22 cellular contexts compared by ENCODE assay signal in the genomic region with DNA sequence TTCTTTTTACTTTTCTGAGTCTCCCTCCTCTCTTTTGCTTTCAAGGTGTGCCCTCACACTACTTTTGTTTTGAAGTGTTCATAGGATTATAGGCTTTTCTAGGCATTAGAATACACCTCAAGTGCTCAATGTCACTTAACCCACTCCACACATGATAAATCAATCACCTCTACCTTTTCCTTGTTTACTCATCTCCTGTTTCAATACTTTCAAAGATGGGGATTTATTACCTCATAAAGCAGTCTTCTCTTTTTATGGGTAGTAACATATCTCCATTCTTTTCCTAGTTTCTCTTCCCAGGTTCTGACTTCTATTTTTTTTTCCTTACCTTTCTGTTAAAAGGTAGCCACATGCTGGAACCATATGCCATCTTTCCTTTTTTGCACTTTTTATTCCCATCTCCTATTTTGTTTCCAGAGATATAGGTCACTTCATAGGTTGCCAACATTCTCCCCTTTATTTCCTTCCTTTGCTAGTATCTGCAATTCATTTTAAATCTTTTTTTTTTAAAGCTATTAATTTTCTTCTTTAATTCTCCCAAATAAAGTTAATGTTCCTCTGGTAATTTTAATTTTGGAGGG.
DNase-seq lines count a peak whose midpoint lies in the region; TF ChIP-seq lines count a peak whose summit lies in the region.
"Had no signal": no experiment of that assay in that cellular context is flagged by ENCODE, and none has a peak within 500 bp of the region (broad histone marks: within the 10 kb centered on the region; RNA-seq: fewer than 3 reads in every experiment).

No MANE protein-coding gene starts in this region.

- no peak overlapping the region for H3K14ac ChIP-seq in mesenchymal stem cell (ENCODE audit: low read length in 2 of 2)

- H3K9ac ChIP-seq in mesenchymal stem cell (ENCODE audit: low read length), result no peak overlapping the region

- BruUV-seq in A673 (replicated peaks; lab: Mats Ljungman, UMichigan), result no TSS peak

- DNase-seq in DMS153 (lab: John Stamatoyannopoulos, UW) (peak; percentile 45), DMS153 treated with DMSO at 0.1 percent for 48 hours (lab: John Stamatoyannopoulos, UW; ENCODE audit: unreplicated experiment) (no peak), NCI-H1417 treated with DMSO at 0.1 percent for 48 hours (lab: John Stamatoyannopoulos, UW) (peak; percentile 37), NCI-H510A treated with DMSO at 0.1 percent for 48 hours (lab: John Stamatoyannopoulos, UW) (peak; percentile 64), mesenchymal stem cell (no peak), A673 (ENCODE audit: low spot score) (no peak), chondrocyte (ENCODE audit: low spot score) (no peak)
- DNase-seq in effector memory CD4-positive, alpha-beta T cell, result no peak
- DNase-seq: COR-L47; DMS 273 treated with DMSO at 0.1 percent for 48 hours; GF-D8; Kasumi-1; MG63; NCI-H1048; NCI-H1930; NCI-H526; NK-92 treated with Interleukin-12 subunit alpha and Interleukin-12 subunit beta, amount 100 ng/mL, for 24 hours; OCI-M1; T-helper 1 cell; T-helper 9 cell had no signal

- no peak overlapping the region for H4K8ac ChIP-seq in mesenchymal stem cell (ENCODE audit: low read length)

- CTCF ChIA-PET in A673 (lab: Charles Lee), result no interaction called here

- H4K91ac ChIP-seq in mesenchymal stem cell (ENCODE audit: low read length), result no peak overlapping the region

- H3K36me3 ChIP-seq in mesenchymal stem cell (ENCODE audit: control insufficient read depth in 1 of 2, insufficient read depth in 2 of 2, low read depth in 1 of 2, low read length in 2 of 2), result no peaks in the 10 kb centered on the region
- no peaks in the 10 kb centered on the region for H3K36me3 ChIP-seq in effector memory CD4-positive, alpha-beta T cell (ENCODE audit: control insufficient read depth, insufficient read depth, low read length)
- H3K36me3 ChIP-seq in A673 (ENCODE audit: insufficient read depth, low read length, poor library complexity, severe bottlenecking), result no peaks in the 10 kb centered on the region
- H3K36me3 ChIP-seq: MG63 had no signal

- POLR2A ChIA-PET in A673 (lab: Charles Lee; ENCODE audit: low non-redundant PET), result no interaction called here

- H3K36me3 Mint-ChIP-seq in chondrocyte (ENCODE audit: low read depth), result no peaks in the 10 kb centered on the region
- H3K36me3 Mint-ChIP-seq: CD14-positive monocyte had no signal

- H3K4me2 ChIP-seq in mesenchymal stem cell (ENCODE audit: low read length, poor library complexity, severe bottlenecking), result no peak overlapping the region

- H2BK15ac ChIP-seq in mesenchymal stem cell (ENCODE audit: low read depth, poor library complexity, severe bottlenecking), result no peak overlapping the region

- H2BK12ac ChIP-seq in mesenchymal stem cell (ENCODE audit: low read length in 2 of 2), result no peak overlapping the region

- H3K4me1 ChIP-seq in mesenchymal stem cell (ENCODE audit: control insufficient read depth, insufficient read depth, low read depth, low read length) (no peaks in the 10 kb centered on the region), A673 (ENCODE audit: insufficient read depth, low read length, poor library complexity, severe bottlenecking) (no peaks in the 10 kb centered on the region)
- H3K4me1 ChIP-seq in effector memory CD4-positive, alpha-beta T cell (ENCODE audit: control insufficient read depth, insufficient read depth, low read length, poor library complexity, severe bottlenecking), result no peaks in the 10 kb centered on the region

- H3K27ac ChIP-seq in mesenchymal stem cell (ENCODE audit: low read length, poor library complexity, severe bottlenecking) (no peak overlapping the region), A673 (ENCODE audit: low read depth, low read length, poor library complexity, severe bottlenecking) (no peak overlapping the region)
- no peak overlapping the region for H3K27ac ChIP-seq in effector memory CD4-positive, alpha-beta T cell (ENCODE audit: insufficient read depth, low read length, poor library complexity, severe bottlenecking)
- H3K27ac ChIP-seq: 22Rv1 had no signal

- H3K27me3 ChIP-seq in mesenchymal stem cell (ENCODE audit: control insufficient read depth in 1 of 2, insufficient read depth in 1 of 2, low read length in 2 of 2) (no peaks in the 10 kb centered on the region), A673 (replicated peaks; ENCODE audit: insufficient read depth, low read depth, low read length, poor library complexity) (peaks cover 56% of the 10 kb centered on the region)
- no peaks in the 10 kb centered on the region for H3K27me3 ChIP-seq in effector memory CD4-positive, alpha-beta T cell (replicated peaks; ENCODE audit: control insufficient read depth, insufficient read depth, low read length, poor library complexity, severe bottlenecking)
- H3K27me3 ChIP-seq: MG63 had no signal

- H3K9me3 Mint-ChIP-seq in chondrocyte (ENCODE audit: low read depth), result peaks cover 2% of the 10 kb centered on the region

- H2AFZ ChIP-seq in mesenchymal stem cell (ENCODE audit: low read depth, low read length), result no peak overlapping the region

- no peak overlapping the region for H2AK5ac ChIP-seq in mesenchymal stem cell (ENCODE audit: low read length, severe bottlenecking)

- no peak overlapping the region for H3K27ac Mint-ChIP-seq in chondrocyte (ENCODE audit: unreplicated experiment)
- H3K27ac Mint-ChIP-seq: CD14-positive monocyte had no signal

- H3K4me3 ChIP-seq in mesenchymal stem cell (ENCODE audit: insufficient read depth in 1 of 2, low read depth in 1 of 2, low read length in 2 of 2), result no peak overlapping the region
- no peak overlapping the region for H3K4me3 ChIP-seq in effector memory CD4-positive, alpha-beta T cell (ENCODE audit: insufficient read depth, low read depth, low read length, poor library complexity, severe bottlenecking)
- H3K4me3 ChIP-seq in A673 (ENCODE audit: low read depth, low read length, poor library complexity, severe bottlenecking), result no peak overlapping the region
- H3K4me3 ChIP-seq: MG63 had no signal

- no peaks in the 10 kb centered on the region for H3K79me1 ChIP-seq in mesenchymal stem cell (replicated peaks; ENCODE audit: low read length, poor library complexity, severe bottlenecking)

- no peaks in the 10 kb centered on the region for H3K4me1 Mint-ChIP-seq in chondrocyte (ENCODE audit: low read depth)
- H3K4me1 Mint-ChIP-seq: CD14-positive monocyte had no signal

- H3K23ac ChIP-seq in mesenchymal stem cell (ENCODE audit: low read length in 2 of 2), result no peak overlapping the region

- peaks cover 7% of the 10 kb centered on the region for H3K9me3 ChIP-seq in mesenchymal stem cell (ENCODE audit: control insufficient read depth, low read length)
- H3K9me3 ChIP-seq in effector memory CD4-positive, alpha-beta T cell (ENCODE audit: control insufficient read depth, low read length), result no peaks in the 10 kb centered on the region
- H3K9me3 ChIP-seq in A673 (ENCODE audit: low read depth, low read length, poor library complexity, severe bottlenecking), result no peaks in the 10 kb centered on the region
- H3K9me3 ChIP-seq: MG63 had no signal

- H2BK120ac ChIP-seq in mesenchymal stem cell (ENCODE audit: low read depth, low read length), result no peak overlapping the region

- no peak overlapping the region for H3K4ac ChIP-seq in mesenchymal stem cell (ENCODE audit: low read depth in 1 of 2, low read length in 2 of 2)

- intact Hi-C loops in A673 (cut with micrococcal nuclease; ENCODE audit: unreplicated experiment), result no loop called here

- H3K18ac ChIP-seq in mesenchymal stem cell (ENCODE audit: low read depth in 1 of 2, low read length in 2 of 2), result no peak overlapping the region

- TF ChIP-seq CTCF in A673 (conservative IDR thresholded peaks at IDR 0.05; ENCODE audit: low read depth, low read length) (no peak), chondrocyte (IDR thresholded peaks at IDR 0.05) (no peak)

- H3K4me3 Mint-ChIP-seq in chondrocyte (ENCODE audit: unreplicated experiment), result no peak overlapping the region
- H3K4me3 Mint-ChIP-seq: CD14-positive monocyte had no signal

- H2BK5ac ChIP-seq in mesenchymal stem cell (ENCODE audit: low read depth, low read length, poor library complexity, severe bottlenecking), result peak overlapping the region; percentile 24

- no peaks in the 10 kb centered on the region for H3K27me3 Mint-ChIP-seq in chondrocyte (ENCODE audit: low read depth)

Comparison
In these comparisons a context has a peak if more than half of its experiments do, and no peak if none do; other contexts are left out.
1. DNase-seq: peak in DMS153 (single experiment), NCI-H1417 treated with DMSO at 0.1 percent for 48 hours (single experiment) and NCI-H510A treated with DMSO at 0.1 percent for 48 hours (single experiment); none in DMS153 treated with DMSO at 0.1 percent for 48 hours (single experiment), mesenchymal stem cell (single experiment), effector memory CD4-positive, alpha-beta T cell (0 of 3), A673 (single experiment) and chondrocyte (single experiment).